11 cellular contexts compared by ENCODE assay signal in the genomic region with DNA sequence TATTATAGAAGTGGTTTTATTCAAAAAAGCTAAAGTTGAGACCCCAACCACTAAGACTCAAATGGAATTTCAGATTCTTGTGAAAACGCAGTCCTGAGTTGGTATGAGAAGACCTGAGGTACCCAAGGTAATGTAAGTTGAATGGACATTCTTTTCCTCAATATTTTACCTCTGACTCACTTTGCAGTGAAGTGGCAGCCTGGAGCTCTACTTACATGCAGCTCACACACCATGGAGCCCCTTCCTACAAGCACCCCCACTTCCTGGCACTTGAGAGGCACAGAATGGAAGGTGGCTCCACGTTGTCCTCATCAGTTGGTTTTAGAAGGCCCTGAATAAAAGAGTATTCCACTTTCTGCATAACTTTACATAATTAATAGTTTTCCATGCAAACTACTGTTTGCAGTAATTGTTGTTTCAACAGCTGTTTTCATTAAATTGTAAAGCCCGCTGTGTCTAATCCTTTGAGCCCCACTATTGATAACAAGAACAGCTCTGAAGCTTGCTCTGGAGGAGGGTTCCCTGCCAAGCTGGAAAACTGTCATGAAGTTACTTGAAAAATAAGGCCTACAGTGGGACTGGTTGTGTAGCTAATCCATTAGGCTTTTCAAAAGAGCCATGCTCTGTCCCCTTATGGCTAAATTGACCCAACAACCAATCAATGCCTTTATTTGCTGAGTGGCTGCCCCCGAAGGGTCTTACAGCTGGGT.
A peak's percentile ranks its signal among the peaks of the same experiment; 100 is the strongest.
DNase-seq lines count a peak whose midpoint lies in the region; ATAC-seq and TF ChIP-seq lines count a peak whose summit lies in the region.
"Had no signal": no experiment of that assay in that cellular context is flagged by ENCODE, and none has a peak within 500 bp of the region (broad histone marks: within the 10 kb centered on the region; RNA-seq: fewer than 3 reads in every experiment).

No MANE protein-coding gene starts in this region.

- no peak overlapping the region for H3K4me3 ChIP-seq in left ventricle myocardium inferior
- H3K4me3 ChIP-seq in H7 (ENCODE audit: insufficient read depth, low read depth, low read length): no peak overlapping the region
- H3K4me3 ChIP-seq in effector memory CD4-positive, alpha-beta T cell (ENCODE audit: insufficient read depth, low read depth, low read length, poor library complexity, severe bottlenecking): no peak overlapping the region
- H3K4me3 ChIP-seq: colonic mucosa had no signal

- H3K36me3 ChIP-seq in left ventricle myocardium inferior (no peaks in the 10 kb centered on the region), H7 (replicated peaks; ENCODE audit: control insufficient read depth, insufficient read depth, low read length) (no peaks in the 10 kb centered on the region)
- no peaks in the 10 kb centered on the region for H3K36me3 ChIP-seq in effector memory CD4-positive, alpha-beta T cell (ENCODE audit: control insufficient read depth, insufficient read depth, low read length)
- H3K36me3 ChIP-seq: colonic mucosa had no signal

- H3K27me3 ChIP-seq in left ventricle myocardium inferior (ENCODE audit: low read depth) (peaks cover 71% of the 10 kb centered on the region), H7 (ENCODE audit: control insufficient read depth, insufficient read depth, low read length) (no peaks in the 10 kb centered on the region)
- H3K27me3 ChIP-seq in effector memory CD4-positive, alpha-beta T cell (replicated peaks; ENCODE audit: control insufficient read depth, insufficient read depth, low read length, poor library complexity, severe bottlenecking): no peaks in the 10 kb centered on the region
- H3K27me3 ChIP-seq: colonic mucosa had no signal

- peaks cover 18% of the 10 kb centered on the region for H3K4me1 ChIP-seq in left ventricle myocardium inferior
- H3K4me1 ChIP-seq in effector memory CD4-positive, alpha-beta T cell (ENCODE audit: control insufficient read depth, insufficient read depth, low read length, poor library complexity, severe bottlenecking): no peaks in the 10 kb centered on the region
- H3K4me1 ChIP-seq: colonic mucosa had no signal

- no peak overlapping the region for H3K27ac ChIP-seq in left ventricle myocardium inferior (replicated peaks)
- H3K27ac ChIP-seq in caudate nucleus (ENCODE audit: low read depth, low read length): peak overlapping the region; percentile 77
- no peak overlapping the region for H3K27ac ChIP-seq in effector memory CD4-positive, alpha-beta T cell (ENCODE audit: insufficient read depth, low read length, poor library complexity, severe bottlenecking)
- H3K27ac ChIP-seq: colonic mucosa had no signal

- TF ChIP-seq CTCF in left ventricle myocardium inferior (IDR thresholded peaks at IDR 0.05; ENCODE audit: borderline replicate concordance): no peak

- intact Hi-C loops in left ventricle myocardium superior (cut with micrococcal nuclease): no loop called here
- intact Hi-C loops in left ventricle myocardium inferior (cut with micrococcal nuclease): no loop called here

- no peaks in the 10 kb centered on the region for H3K9me3 ChIP-seq in left ventricle myocardium inferior (replicated peaks)
- no peaks in the 10 kb centered on the region for H3K9me3 ChIP-seq in effector memory CD4-positive, alpha-beta T cell (ENCODE audit: control insufficient read depth, low read length)
- H3K9me3 ChIP-seq: colonic mucosa had no signal

- ATAC-seq in left ventricle myocardium superior (peak; percentile 54), HG02763 (IDR thresholded peaks at IDR 0.05; ENCODE audit: unreplicated experiment) (no peak)
- ATAC-seq: left lobe of liver had no signal

- DNase-seq in left ventricle myocardium superior: no peak
- DNase-seq in left ventricle myocardium inferior: no peak
- peak in 19 of 61 donors; percentile 13 to 78 (median 55) for DNase-seq in caudate nucleus (lab: John Stamatoyannopoulos, UW)
- peak; percentile 93 for DNase-seq in kidney tubule cell (ENCODE audit: low spot score)
- no peak for DNase-seq in NCI-H82 treated with DMSO at 0.1 percent for 48 hours (lab: John Stamatoyannopoulos, UW; ENCODE audit: unreplicated experiment)
- DNase-seq in H7: no peak
- DNase-seq in effector memory CD4-positive, alpha-beta T cell: no peak
- DNase-seq: colonic mucosa, NCI-H524 had no signal
